ENCODE assay signal across 23 cellular contexts in the genomic region with DNA sequence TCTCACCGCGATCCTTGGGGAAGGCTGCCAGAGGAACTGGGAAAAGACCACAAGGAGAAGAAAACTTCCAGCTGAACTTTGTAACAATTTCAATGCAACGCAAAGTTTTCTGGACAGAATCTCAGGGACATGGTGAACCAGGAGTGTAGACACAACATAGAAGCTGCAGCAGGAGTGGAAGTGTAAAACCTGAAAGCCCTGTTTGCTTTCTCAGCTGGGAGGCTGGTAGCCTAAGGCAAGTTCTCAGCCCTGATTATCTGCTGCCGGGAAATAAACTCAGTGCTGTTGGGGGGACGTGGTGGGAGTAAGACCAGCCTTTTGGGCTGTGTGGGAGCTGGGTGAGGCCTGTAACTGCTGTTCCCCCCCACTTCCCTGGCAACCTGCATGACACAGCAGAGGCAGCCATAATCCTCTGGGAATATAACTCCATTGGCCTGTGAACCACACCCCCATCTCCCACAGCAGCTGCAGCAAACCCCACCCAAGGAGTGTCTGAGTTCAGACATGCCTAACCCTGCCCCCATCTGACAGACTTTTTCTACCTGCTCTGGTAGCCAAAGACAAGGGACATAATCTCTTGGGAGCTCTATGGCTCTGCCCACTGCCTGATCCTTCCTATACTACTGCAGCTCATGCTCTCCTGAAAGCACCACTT.
DNase-seq lines count a peak whose midpoint lies in the region; ATAC-seq, FAIRE-seq and TF ChIP-seq lines count a peak whose summit lies in the region.
"Had no signal": no experiment of that assay in that cellular context is flagged by ENCODE, and none has a peak within 500 bp of the region (broad histone marks: within the 10 kb centered on the region; RNA-seq: fewer than 3 reads in every experiment).

No MANE protein-coding gene starts in this region.

- H3K9me3 ChIP-seq in BE2C (no peaks in the 10 kb centered on the region), colonic mucosa (no peaks in the 10 kb centered on the region), smooth muscle cell (replicated peaks; ENCODE audit: low read depth) (peaks cover 4% of the 10 kb centered on the region)
- H3K9me3 ChIP-seq: SK-N-SH had no signal

- H3K79me2 ChIP-seq in smooth muscle cell (ENCODE audit: low read depth) = no peaks in the 10 kb centered on the region
- H3K79me2 ChIP-seq: parathyroid adenoma had no signal

- H3K36me3 ChIP-seq in BE2C (no peaks in the 10 kb centered on the region), colonic mucosa (no peaks in the 10 kb centered on the region), smooth muscle cell (ENCODE audit: low read depth) (no peaks in the 10 kb centered on the region)
- H3K36me3 ChIP-seq: HAP-1, uterus had no signal

- H3K4me1 ChIP-seq in BE2C = no peaks in the 10 kb centered on the region
- H3K4me1 ChIP-seq in colonic mucosa = no peaks in the 10 kb centered on the region
- H3K4me1 ChIP-seq in smooth muscle cell (ENCODE audit: low read depth) = no peaks in the 10 kb centered on the region
- H3K4me1 ChIP-seq: HAP-1, parathyroid adenoma, uterus had no signal

- H3K4me2 ChIP-seq in smooth muscle cell = no peak overlapping the region
- H3K4me2 ChIP-seq: SK-N-SH had no signal

- no peaks in the 10 kb centered on the region for H3F3A ChIP-seq in smooth muscle cell (ENCODE audit: low read depth)

- no peak overlapping the region for H3K9ac ChIP-seq in colonic mucosa (ENCODE audit: low read depth in 2 of 2, low read length in 2 of 2)
- no peak overlapping the region for H3K9ac ChIP-seq in smooth muscle cell (ENCODE audit: low read depth)
- H3K9ac ChIP-seq: parathyroid adenoma, SK-N-SH had no signal

- intact Hi-C loops in colonic mucosa (cut with DNase I) = no loop called here

- H3K27ac ChIP-seq in colonic mucosa (no peak overlapping the region), smooth muscle cell (ENCODE audit: low read depth) (no peak overlapping the region)
- H3K27ac ChIP-seq: parathyroid adenoma, uterus had no signal

- H3K27me3 ChIP-seq in BE2C (no peaks in the 10 kb centered on the region), colonic mucosa (no peaks in the 10 kb centered on the region), smooth muscle cell (ENCODE audit: low read depth) (no peaks in the 10 kb centered on the region)
- H3K27me3 ChIP-seq: uterus had no signal

- no peaks in the 10 kb centered on the region for H4K20me1 ChIP-seq in smooth muscle cell (ENCODE audit: low read depth)

- TF ChIP-seq CTCF in BE2C (IDR thresholded peaks at IDR 0.05; ENCODE audit: low read depth, low read length) = no peak
- TF ChIP-seq CTCF in colonic mucosa (IDR thresholded peaks at IDR 0.05) = no peak
- no peak for TF ChIP-seq CTCF in smooth muscle cell (IDR thresholded peaks at IDR 0.05; ENCODE audit: borderline replicate concordance, insufficient read depth, poor library complexity, severe bottlenecking)

- DNase-seq in BE2C = peak; percentile 9
- peak; percentile 10 for DNase-seq in LHCN-M2 (ENCODE audit: low read depth)
- peak; percentile 33 for DNase-seq in colonic mucosa
- peak; percentile 71 for DNase-seq in myocyte (ENCODE audit: low read depth)
- DNase-seq in GOT3 (lab: John Stamatoyannopoulos, UW) = no peak
- DNase-seq in GM12892 (ENCODE audit: insufficient read length) = no peak
- DNase-seq in smooth muscle cell (lab: John Stamatoyannopoulos, UW; ENCODE audit: unreplicated experiment) = no peak
- DNase-seq: activated CD8-positive, alpha-beta memory T cell treated with anti-CD3 and anti-CD28 coated beads, Interleukin-2, amount 50 U/mL, for 4 hours; activated naive CD8-positive, alpha-beta T cell treated with anti-CD3 and anti-CD28 coated beads for 36 hours; CD4-positive, CD25-positive, alpha-beta regulatory T cell; DMS 273 treated with DMSO at 0.1 percent for 48 hours; effector CD4-positive, alpha-beta T cell; natural killer cell; NCI-H187; NCI-H510A; SK-N-SH; uterus had no signal

- H2AFZ ChIP-seq in smooth muscle cell (ENCODE audit: low read depth) = no peak overlapping the region
- H2AFZ ChIP-seq: parathyroid adenoma had no signal

- no peak overlapping the region for H3K4me3 ChIP-seq in BE2C (ENCODE audit: low read depth, low read length)
- H3K4me3 ChIP-seq in colonic mucosa = no peak overlapping the region
- no peak overlapping the region for H3K4me3 ChIP-seq in smooth muscle cell
- H3K4me3 ChIP-seq: HAP-1, uterus had no signal

- 81% methylated on average over 5 of the region's 5 CpGs for WGBS in smooth muscle cell (ENCODE audit: low lambda C conversion rate)

- no peak for TF ChIP-seq POLR2A in GM12892 (IDR thresholded peaks at IDR 0.05; ENCODE audit: low read depth, low read length)

- ATAC-seq in HG03457 (IDR thresholded peaks at IDR 0.05; ENCODE audit: unreplicated experiment) = no peak
- ATAC-seq: activated T-helper 17 cell treated with anti-CD3 and anti-CD28 coated beads, Interleukin-2, amount 50 U/mL, for 72 hours; natural killer cell; sciatic nerve had no signal

- FAIRE-seq in GM12892 (lab: Jason Lieb, UNC) = no peak
- FAIRE-seq: GM18507 had no signal

Comparison
In these comparisons a context has a peak if more than half of its experiments do, and no peak if none do; other contexts are left out.
1. DNase-seq: peak in BE2C (single experiment), LHCN-M2 (single experiment), colonic mucosa (single experiment) and myocyte (single experiment); none in GOT3 (single experiment), GM12892 (single experiment) and smooth muscle cell (single experiment).